Comparison of ENCODE assay signal across 23 cellular contexts in genomic region chr4:141391293-141391692, GRCh38.
DNase-seq lines count a peak whose midpoint lies in the region; ATAC-seq and TF ChIP-seq lines count a peak whose summit lies in the region.
"Had no signal": no experiment of that assay in that cellular context is flagged by ENCODE, and none has a peak within 500 bp of the region (broad histone marks: within the 10 kb centered on the region; RNA-seq: fewer than 3 reads in every experiment).

No MANE protein-coding gene starts in this region.

- H3K27me3 ChIP-seq in heart right ventricle, result no peaks in the 10 kb centered on the region
- H3K27me3 ChIP-seq: gastroesophageal sphincter, neutrophil, vagina had no signal

- peaks cover 0 to 3% (median 0%) of the 10 kb centered on the region in 11 donors for H3K9me3 ChIP-seq in heart right ventricle
- H3K9me3 ChIP-seq: gastroesophageal sphincter, neutrophil, psoas muscle, thoracic aorta, vagina had no signal

- DNase-seq in AG10803 (ENCODE audit: low read depth), result peak; percentile 6
- peak; percentile 25 for DNase-seq in EH (ENCODE audit: low read depth)
- peak; percentile 80 for DNase-seq in NCI-H2029 treated with DMSO at 0.1 percent for 48 hours (lab: John Stamatoyannopoulos, UW)
- DNase-seq in epithelial cell of esophagus (ENCODE audit: low read depth), result peak; percentile 55
- no peak for DNase-seq in GM03348 (ENCODE audit: low spot score)
- DNase-seq in heart right ventricle, result no peak
- DNase-seq: activated CD4-positive, alpha-beta T cell treated with anti-CD3 and anti-CD28 coated beads for 4 hours; activated naive CD4-positive, alpha-beta T cell treated with anti-CD3 and anti-CD28 coated beads, Interleukin-2, amount 10 ng/mL, durations not matched to agents 7 days and 5 days; activated T-cell treated with anti-CD3 and anti-CD28 coated beads, Interleukin-2, amount 50 U/mL, for 72 hours; aorta; DMS 273 treated with DMSO at 0.1 percent for 48 hours; Karpas-422; psoas muscle; stimulated activated CD4-positive, alpha-beta T cell treated with anti-CD3 and anti-CD28 coated beads, Interleukin-4, amount 100 ng/mL, for 1 hour; stimulated activated naive CD4-positive, alpha-beta T cell treated with Interleukin-2 at 50 U/mL for 16 hours; T-helper 2 cell had no signal

- no peak overlapping the region for H3K4me3 ChIP-seq in AG10803 (ENCODE audit: low read length)
- H3K4me3 ChIP-seq in epithelial cell of esophagus (ENCODE audit: low read length), result no peak overlapping the region
- no peak overlapping the region for H3K4me3 ChIP-seq in heart right ventricle
- H3K4me3 ChIP-seq: gastroesophageal sphincter, psoas muscle, thoracic aorta, vagina had no signal

- TF ChIP-seq CTCF in AG10803 (conservative IDR thresholded peaks at IDR 0.05; ENCODE audit: low read length) (no peak), epithelial cell of esophagus (IDR thresholded peaks at IDR 0.05; ENCODE audit: insufficient read depth, low read depth, low read length, missing control alignments) (no peak), heart right ventricle (IDR thresholded peaks at IDR 0.05) (no peak)

- intact Hi-C loops in heart right ventricle (cut with DNase I), result no loop called here

- H3K27ac ChIP-seq in heart right ventricle, result no peak overlapping the region
- H3K27ac ChIP-seq: gastroesophageal sphincter, neutrophil, psoas muscle, thoracic aorta, vagina had no signal

- H3K4me1 ChIP-seq in heart right ventricle, result no peaks in the 10 kb centered on the region
- H3K4me1 ChIP-seq: gastroesophageal sphincter, psoas muscle, vagina had no signal

- no peak for ATAC-seq in HG03571 (IDR thresholded peaks at IDR 0.05; ENCODE audit: unreplicated experiment)
- ATAC-seq in GM21723 (IDR thresholded peaks at IDR 0.05; ENCODE audit: unreplicated experiment), result no peak
- no peak for ATAC-seq in heart right ventricle
- ATAC-seq: activated T-cell treated with anti-CD3 and anti-CD28 coated beads, Interleukin-2, amount 50 U/mL, for 72 hours; gastroesophageal sphincter; Panc1; psoas muscle had no signal

- H3K36me3 ChIP-seq in heart right ventricle, result no peaks in the 10 kb centered on the region
- H3K36me3 ChIP-seq: gastroesophageal sphincter, neutrophil, thoracic aorta, vagina had no signal

Comparison
In these comparisons a context has a peak if more than half of its experiments do, and no peak if none do; other contexts are left out.
1. DNase-seq: peak in AG10803 (single experiment), EH (single experiment), NCI-H2029 treated with DMSO at 0.1 percent for 48 hours (single experiment) and epithelial cell of esophagus (single experiment); none in GM03348 (single experiment) and heart right ventricle (0 of 2).